ENCODE assay signal across 32 cellular contexts in genomic region chr12:66883545-66883944, GRCh38.
"Had no signal": no experiment of that assay in that cellular context is flagged by ENCODE, and none has a peak within 500 bp of the region (broad histone marks: within the 10 kb centered on the region; RNA-seq: fewer than 3 reads in every experiment).

No MANE protein-coding gene starts in this region.

- H3K36me3 ChIP-seq: adrenal gland, esophagus muscularis mucosa, gastrocnemius medialis, heart left ventricle had no signal

- H3K27ac ChIP-seq: adrenal gland, body of pancreas, esophagus muscularis mucosa, foreskin keratinocyte, gastrocnemius medialis, heart left ventricle had no signal

- H3K9me3 Mint-ChIP-seq: activated CD4-positive, alpha-beta memory T cell treated with anti-CD3 and anti-CD28 coated beads for 36 hours; activated CD4-positive, alpha-beta T cell treated with anti-CD3 and anti-CD28 coated beads, Interleukin-2, amount 10 ng/mL, durations not matched to agents 24 days and 14 days; activated naive CD4-positive, alpha-beta T cell treated with anti-CD3 and anti-CD28 coated beads for 36 hours; activated naive CD4-positive, alpha-beta T cell treated with anti-CD3 and anti-CD28 coated beads, Interleukin-2, amount 50 U/mL, for 24 hours; activated naive CD8-positive, alpha-beta T cell treated with anti-CD3 and anti-CD28 coated beads for 36 hours; activated naive CD8-positive, alpha-beta T cell treated with anti-CD3 and anti-CD28 coated beads, Interleukin-2, amount 50 U/mL, for 24 hours; activated T-helper 1 cell treated with anti-CD3 and anti-CD28 coated beads, Interleukin-12 subunit alpha, Interleukin-12 subunit beta, Interleukin-2, Interleukin-4 antibody, amounts not matched to agents 30 ng/mL and 10 ng/mL and 1 ng/mL, durations not matched to agents 14 hours and 24 hours and 36 hours; activated T-helper 2 cell treated with anti-CD3 and anti-CD28 coated beads, Interferon-gamma antibody, Interleukin-2, Interleukin-4, amounts not matched to agents 10 μg/mL and 5 μg/mL and 100 μg/mL, durations not matched to agents 14 hours and 24 hours and 36 hours; effector memory CD8-positive, alpha-beta T cell had no signal

- H3K4me1 Mint-ChIP-seq: activated CD4-positive, alpha-beta T cell treated with anti-CD3 and anti-CD28 coated beads for 36 hours; activated CD4-positive, alpha-beta T cell treated with anti-CD3 and anti-CD28 coated beads, Interleukin-2, amount 10 ng/mL, durations not matched to agents 24 days and 14 days; activated CD8-positive, alpha-beta memory T cell treated with anti-CD3 and anti-CD28 coated beads, Interleukin-2, amount 10 ng/mL, durations not matched to agents 7 days and 5 days; activated naive CD4-positive, alpha-beta T cell treated with anti-CD3 and anti-CD28 coated beads, Interleukin-2, amount 50 U/mL, for 24 hours; activated naive CD8-positive, alpha-beta T cell treated with anti-CD3 and anti-CD28 coated beads for 36 hours had no signal

- H3K4me3 Mint-ChIP-seq: activated CD4-positive, alpha-beta memory T cell treated with anti-CD3 and anti-CD28 coated beads for 36 hours; activated CD4-positive, alpha-beta T cell treated with anti-CD3 and anti-CD28 coated beads for 36 hours; activated CD4-positive, alpha-beta T cell treated with anti-CD3 and anti-CD28 coated beads, Interleukin-2, amount 10 ng/mL, durations not matched to agents 24 days and 14 days; activated CD8-positive, alpha-beta memory T cell treated with anti-CD3 and anti-CD28 coated beads, Interleukin-2, amount 10 ng/mL, durations not matched to agents 7 days and 5 days; activated CD8-positive, alpha-beta T cell treated with anti-CD3 and anti-CD28 coated beads, Interleukin-2, amount 10 ng/mL, durations not matched to agents 7 days and 5 days; activated naive CD4-positive, alpha-beta T cell treated with anti-CD3 and anti-CD28 coated beads for 36 hours; activated naive CD4-positive, alpha-beta T cell treated with anti-CD3 and anti-CD28 coated beads, Interleukin-2, amount 50 U/mL, for 24 hours; activated naive CD8-positive, alpha-beta T cell treated with anti-CD3 and anti-CD28 coated beads for 36 hours; activated naive CD8-positive, alpha-beta T cell treated with anti-CD3 and anti-CD28 coated beads, Interleukin-2, amount 50 U/mL, for 24 hours; activated T-helper 1 cell treated with anti-CD3 and anti-CD28 coated beads, Interleukin-12 subunit alpha, Interleukin-12 subunit beta, Interleukin-2, Interleukin-4 antibody, amounts not matched to agents 30 ng/mL and 10 ng/mL and 1 ng/mL, durations not matched to agents 14 hours and 24 hours and 36 hours; effector memory CD8-positive, alpha-beta T cell had no signal

- H3K4me1 ChIP-seq: adrenal gland, body of pancreas, foreskin keratinocyte, gastrocnemius medialis, heart left ventricle had no signal

- H3K27me3 Mint-ChIP-seq: activated CD4-positive, alpha-beta T cell treated with anti-CD3 and anti-CD28 coated beads, Interleukin-2, amount 10 ng/mL, durations not matched to agents 24 days and 14 days; activated naive CD4-positive, alpha-beta T cell treated with anti-CD3 and anti-CD28 coated beads, Interleukin-2, amount 50 U/mL, for 24 hours had no signal

- DNase-seq: activated CD4-positive, alpha-beta memory T cell treated with anti-CD3 and anti-CD28 coated beads for 36 hours; activated CD4-positive, alpha-beta T cell treated with anti-CD3 and anti-CD28 coated beads for 36 hours; activated CD4-positive, alpha-beta T cell treated with anti-CD3 and anti-CD28 coated beads, Interleukin-2, amount 10 ng/mL, durations not matched to agents 24 days and 14 days; activated CD4-positive, CD25-positive, alpha-beta regulatory T cell; activated CD4-positive, CD25-positive, alpha-beta regulatory T cell treated with anti-CD3 and anti-CD28 coated beads, Interleukin-2, amount 50 U/mL, for 72 hours; activated CD8-positive, alpha-beta memory T cell treated with anti-CD3 and anti-CD28 coated beads, Interleukin-2, amount 10 ng/mL, durations not matched to agents 7 days and 5 days; activated CD8-positive, alpha-beta memory T cell treated with anti-CD3 and anti-CD28 coated beads, Interleukin-2, amount 50 U/mL, for 4 hours; activated CD8-positive, alpha-beta T cell treated with anti-CD3 and anti-CD28 coated beads, Interleukin-2, amount 10 ng/mL, durations not matched to agents 7 days and 5 days; activated effector memory CD4-positive, alpha-beta T cell treated with anti-CD3 and anti-CD28 coated beads, Interleukin-2, amount 50 U/mL, for 16 hours; activated naive CD4-positive, alpha-beta T cell treated with anti-CD3 and anti-CD28 coated beads for 36 hours; activated naive CD8-positive, alpha-beta T cell treated with anti-CD3 and anti-CD28 coated beads for 36 hours; activated naive CD8-positive, alpha-beta T cell treated with anti-CD3 and anti-CD28 coated beads, Interleukin-2, amount 50 U/mL, for 24 hours; activated T-cell treated with anti-CD3 and anti-CD28 coated beads, Interleukin-2, amount 50 U/mL, for 1 hour; activated T-cell treated with anti-CD3 and anti-CD28 coated beads, Interleukin-2, amount 50 U/mL, for 48 hours; adrenal gland; amygdala; aorta; body of pancreas; caudate nucleus; cortex of kidney; dermis blood vessel endothelial cell; effector CD4-positive, alpha-beta T cell; effector memory CD8-positive, alpha-beta T cell; erythroblast; foreskin keratinocyte; gastrocnemius medialis; heart left ventricle had no signal

- H3K9me3 ChIP-seq: adrenal gland, body of pancreas, esophagus muscularis mucosa, gastrocnemius medialis, heart left ventricle had no signal

- H3K27me3 ChIP-seq: adrenal gland, body of pancreas, esophagus muscularis mucosa, gastrocnemius medialis had no signal

- H3K36me3 Mint-ChIP-seq: activated CD4-positive, alpha-beta memory T cell treated with anti-CD3 and anti-CD28 coated beads for 36 hours; activated CD8-positive, alpha-beta memory T cell treated with anti-CD3 and anti-CD28 coated beads, Interleukin-2, amount 10 ng/mL, durations not matched to agents 7 days and 5 days; activated naive CD4-positive, alpha-beta T cell treated with anti-CD3 and anti-CD28 coated beads, Interleukin-2, amount 50 U/mL, for 24 hours; activated naive CD8-positive, alpha-beta T cell treated with anti-CD3 and anti-CD28 coated beads for 36 hours had no signal

- H3K4me3 ChIP-seq: adrenal gland, body of pancreas, esophagus muscularis mucosa, gastrocnemius medialis, heart left ventricle had no signal

- H3K27ac Mint-ChIP-seq: activated CD4-positive, alpha-beta memory T cell treated with anti-CD3 and anti-CD28 coated beads for 36 hours; activated CD4-positive, alpha-beta T cell treated with anti-CD3 and anti-CD28 coated beads for 36 hours; activated CD4-positive, alpha-beta T cell treated with anti-CD3 and anti-CD28 coated beads, Interleukin-2, amount 10 ng/mL, durations not matched to agents 24 days and 14 days; activated CD8-positive, alpha-beta memory T cell treated with anti-CD3 and anti-CD28 coated beads, Interleukin-2, amount 10 ng/mL, durations not matched to agents 7 days and 5 days; activated CD8-positive, alpha-beta T cell treated with anti-CD3 and anti-CD28 coated beads, Interleukin-2, amount 10 ng/mL, durations not matched to agents 7 days and 5 days; activated naive CD4-positive, alpha-beta T cell treated with anti-CD3 and anti-CD28 coated beads for 36 hours; activated naive CD4-positive, alpha-beta T cell treated with anti-CD3 and anti-CD28 coated beads, Interleukin-2, amount 50 U/mL, for 24 hours; activated naive CD8-positive, alpha-beta T cell treated with anti-CD3 and anti-CD28 coated beads for 36 hours; activated naive CD8-positive, alpha-beta T cell treated with anti-CD3 and anti-CD28 coated beads, Interleukin-2, amount 50 U/mL, for 24 hours; activated T-helper 1 cell treated with anti-CD3 and anti-CD28 coated beads, Interleukin-12 subunit alpha, Interleukin-12 subunit beta, Interleukin-2, Interleukin-4 antibody, amounts not matched to agents 30 ng/mL and 10 ng/mL and 1 ng/mL, durations not matched to agents 14 hours and 24 hours and 36 hours; activated T-helper 2 cell treated with anti-CD3 and anti-CD28 coated beads, Interferon-gamma antibody, Interleukin-2, Interleukin-4, amounts not matched to agents 10 μg/mL and 5 μg/mL and 100 μg/mL, durations not matched to agents 14 hours and 24 hours and 36 hours; effector memory CD8-positive, alpha-beta T cell had no signal

- ATAC-seq: activated CD4-positive, alpha-beta T cell treated with anti-CD3 and anti-CD28 coated beads for 36 hours; activated CD8-positive, alpha-beta memory T cell treated with anti-CD3 and anti-CD28 coated beads, Interleukin-2, amount 10 ng/mL, durations not matched to agents 7 days and 5 days; activated CD8-positive, alpha-beta T cell treated with anti-CD3 and anti-CD28 coated beads, Interleukin-2, amount 10 ng/mL, durations not matched to agents 7 days and 5 days; activated naive CD8-positive, alpha-beta T cell treated with anti-CD3 and anti-CD28 coated beads, Interleukin-2, amount 50 U/mL, for 24 hours; body of pancreas; effector memory CD8-positive, alpha-beta T cell; foreskin keratinocyte; gastrocnemius medialis; heart left ventricle had no signal

- FAIRE-seq: colon had no signal
